Comparison of ENCODE assay signal across 25 cellular contexts in the genomic region with DNA sequence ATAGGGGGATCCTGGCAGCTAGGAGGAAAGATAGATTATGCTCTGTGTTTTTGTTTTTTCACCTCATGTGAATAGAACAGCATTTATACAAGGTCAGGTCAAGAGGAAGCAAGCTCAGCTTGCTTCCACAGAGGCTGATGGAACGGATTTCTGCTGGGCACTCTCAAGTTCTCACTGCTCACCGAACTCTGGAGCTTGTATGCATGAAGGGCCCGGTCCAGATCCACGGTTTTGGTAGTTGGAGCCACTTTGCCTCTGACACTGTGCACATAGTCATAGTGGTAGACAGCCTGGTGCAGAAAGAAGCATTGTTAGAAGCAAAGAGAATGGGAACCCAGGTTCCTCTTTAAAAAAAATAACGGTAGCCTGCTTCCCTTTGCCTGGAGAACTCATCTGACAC.
"Had no signal": no experiment of that assay in that cellular context is flagged by ENCODE, and none has a peak within 500 bp of the region (broad histone marks: within the 10 kb centered on the region; RNA-seq: fewer than 3 reads in every experiment).

No MANE protein-coding gene starts in this region.

- H3K27ac Mint-ChIP-seq: immature natural killer cell; naive thymus-derived CD4-positive, alpha-beta T cell; natural killer cell treated with Interleukin-12 subunit alpha and Interleukin-12 subunit beta and Interleukin-15 and Interleukin-18, amount 100 ng/mL, for 72 hours; stimulated activated naive B cell treated with anti-CD40 and anti-IgM and Interleukin-4, amounts not matched to agents 10 μg/mL and 1 μg/mL and 100 μg/mL, for 72 hours; type B pancreatic cell had no signal

- H3K4me3 Mint-ChIP-seq: immature natural killer cell; naive thymus-derived CD4-positive, alpha-beta T cell; natural killer cell treated with Interleukin-12 subunit alpha and Interleukin-12 subunit beta and Interleukin-15 and Interleukin-18, amount 100 ng/mL, for 72 hours; stimulated activated naive B cell treated with anti-CD40 and anti-IgM and Interleukin-4, amounts not matched to agents 10 μg/mL and 1 μg/mL and 100 μg/mL, for 72 hours; type B pancreatic cell had no signal

- H3K27ac ChIP-seq: left ventricle myocardium inferior, parathyroid adenoma, skin epidermis, stomach, testis, tibial artery, uterus had no signal

- H3K36me3 ChIP-seq: left ventricle myocardium inferior, stomach, tibial artery, uterus had no signal

- H3K9me3 Mint-ChIP-seq: immature natural killer cell; natural killer cell treated with Interleukin-12 subunit alpha and Interleukin-12 subunit beta and Interleukin-15 and Interleukin-18, amount 100 ng/mL, for 72 hours; stimulated activated naive B cell treated with anti-CD40 and anti-IgM and Interleukin-4, amounts not matched to agents 10 μg/mL and 1 μg/mL and 100 μg/mL, for 72 hours; type B pancreatic cell had no signal

- H3K4me1 Mint-ChIP-seq: immature natural killer cell; naive thymus-derived CD4-positive, alpha-beta T cell; stimulated activated naive B cell treated with anti-CD40 and anti-IgM and Interleukin-4, amounts not matched to agents 10 μg/mL and 1 μg/mL and 100 μg/mL, for 72 hours had no signal

- DNase-seq: hypothalamus; immature natural killer cell; kidney; left ventricle myocardium inferior; midbrain; mucosa of descending colon; naive thymus-derived CD4-positive, alpha-beta T cell; nucleus accumbens; retina; right cardiac atrium; stimulated activated CD4-positive, alpha-beta T cell treated with anti-CD3 and anti-CD28 coated beads, Interleukin-12 subunit alpha, Interleukin-12 subunit beta, amount 100 ng/mL, for 4 hours; stimulated activated CD4-positive, alpha-beta T cell treated with anti-CD3 and anti-CD28 coated beads, Interleukin-15, amount 100 ng/mL, for 24 hours; stimulated activated CD4-positive, alpha-beta T cell treated with anti-CD3 and anti-CD28 coated beads, Interleukin-2, amount 100 ng/mL, for 24 hours; stimulated activated CD4-positive, alpha-beta T cell treated with anti-CD3 and anti-CD28 coated beads, Interleukin-4, amount 100 ng/mL, for 1 hour; stimulated activated naive B cell treated with anti-CD40 and anti-IgM and Interleukin-4, amounts not matched to agents 10 μg/mL and 1 μg/mL and 100 μg/mL, for 72 hours; stimulated activated naive CD8-positive, alpha-beta T cell treated with anti-CD3 and anti-CD28 coated beads, Interleukin-15, Interleukin-2, amounts not matched to agents 100 U/mL and 50 U/mL, for 24 hours; stomach; testis; tibial artery; uterus had no signal

- H3K27me3 Mint-ChIP-seq: naive thymus-derived CD4-positive, alpha-beta T cell; stimulated activated naive B cell treated with anti-CD40 and anti-IgM and Interleukin-4, amounts not matched to agents 10 μg/mL and 1 μg/mL and 100 μg/mL, for 72 hours had no signal

- H3K4me1 ChIP-seq: left ventricle myocardium inferior, parathyroid adenoma, stomach, testis, uterus had no signal

- H3K27me3 ChIP-seq: stomach, testis, tibial artery, uterus had no signal

- H3K9me3 ChIP-seq: left ventricle myocardium inferior, mucosa of descending colon, stomach, testis, tibial artery, uterus had no signal

- H3K4me3 ChIP-seq: left ventricle myocardium inferior, lung, mucosa of descending colon, skin epidermis, stomach, testis, tibial artery, uterus had no signal
